Comparison of ENCODE assay signal across 13 cellular contexts in the genomic region with DNA sequence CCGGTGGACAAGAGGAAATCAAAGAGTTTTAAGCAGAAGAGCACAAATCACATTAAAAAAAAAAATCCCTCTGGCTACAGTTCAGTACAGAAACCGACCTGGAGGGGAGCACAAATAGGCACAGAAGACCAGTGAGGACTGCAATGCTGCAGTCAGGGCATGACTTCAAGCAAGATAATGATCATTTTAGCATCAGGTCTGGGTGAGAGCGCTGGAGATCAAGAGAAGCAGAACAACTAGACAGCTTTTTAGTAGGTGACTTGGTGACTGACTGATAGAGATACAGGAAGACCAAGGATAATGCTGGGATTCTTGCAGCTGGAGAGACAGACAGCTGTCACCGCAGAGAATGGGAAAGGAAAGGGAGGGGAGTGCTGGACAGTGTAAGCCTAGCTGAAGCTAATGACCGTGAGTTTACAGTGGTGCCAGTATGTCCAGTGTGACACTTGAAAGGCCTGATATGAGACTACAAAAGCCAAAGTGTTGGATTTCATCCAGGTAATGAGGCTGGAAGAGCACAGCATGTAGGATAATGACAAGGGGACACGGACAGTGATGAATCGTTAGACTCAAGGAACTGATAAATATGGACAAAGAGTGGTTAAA. TPM values are rescaled to one million over a fixed set of nuclear protein-coding genes. Genes with fewer than 3 reads are reported as not detected.
DNase-seq lines count a peak whose midpoint lies in the region; ATAC-seq, FAIRE-seq and TF ChIP-seq lines count a peak whose summit lies in the region.
"Had no signal": no experiment of that assay in that cellular context is flagged by ENCODE, and none has a peak within 500 bp of the region (broad histone marks: within the 10 kb centered on the region; RNA-seq: fewer than 3 reads in every experiment).

No MANE protein-coding gene starts in this region.

- no TSS peak for BruUV-seq in K562 (replicated peaks; lab: Mats Ljungman, UMichigan)

- H3K4me1 ChIP-seq in K562 (replicated peaks in 1 of 2; ENCODE audit: control insufficient read depth in 2 of 2, insufficient read depth in 2 of 2, low read length in 2 of 2), result peaks cover 2 to 17% of the 10 kb centered on the region in 2 experiments; a peak in 4 of 5 replicates
- H3K4me1 ChIP-seq in lower lobe of right lung, result peaks cover 73% of the 10 kb centered on the region
- peaks cover 47% of the 10 kb centered on the region for H3K4me1 ChIP-seq in CD4-positive, alpha-beta memory T cell (ENCODE audit: insufficient read depth, low read length)
- peaks cover 31% of the 10 kb centered on the region for H3K4me1 ChIP-seq in GM23338 (ENCODE audit: insufficient read depth)

- H3K4me3 ChIP-seq in K562 (no peak overlapping the region), lower lobe of right lung (no peak overlapping the region), GM23338 (no peak overlapping the region)
- no peak overlapping the region for H3K4me3 ChIP-seq in CD4-positive, alpha-beta memory T cell (ENCODE audit: low read length in 2 of 2)

- H4K20me1 ChIP-seq in K562 (replicated peaks; ENCODE audit: control insufficient read depth, insufficient read depth, low read length), result no peaks in the 10 kb centered on the region
- peaks cover 14% of the 10 kb centered on the region for H4K20me1 ChIP-seq in GM23338 (replicated peaks; ENCODE audit: insufficient read depth)

- no peaks in the 10 kb centered on the region for H3K9me3 Mint-ChIP-seq in CD4-positive, alpha-beta memory T cell
- H3K9me3 Mint-ChIP-seq in GM23338, result no peaks in the 10 kb centered on the region
- H3K9me3 Mint-ChIP-seq: natural killer cell, T-cell had no signal

- peak overlapping the region; percentile 24; the same call in 1 of the 2 replicates for H3K27ac ChIP-seq in C4-2B
- H3K27ac ChIP-seq in K562 (ENCODE audit: extremely low read depth, low read depth, low read length), result no peak overlapping the region
- peak overlapping the region; percentile 26 for H3K27ac ChIP-seq in lower lobe of right lung
- H3K27ac ChIP-seq in CD4-positive, alpha-beta memory T cell (ENCODE audit: low read depth, low read length), result no peak overlapping the region
- H3K27ac ChIP-seq in GM23338 (ENCODE audit: low read depth), result no peak overlapping the region

- no peak for TF ChIP-seq EP300 in K562 (IDR thresholded peaks at IDR 0.05; ENCODE audit: low read length)

- no peaks in the 10 kb centered on the region for H3K27me3 Mint-ChIP-seq in CD4-positive, alpha-beta memory T cell
- H3K27me3 Mint-ChIP-seq in GM23338 (ENCODE audit: insufficient read depth, low read depth, poor library complexity), result no peaks in the 10 kb centered on the region
- H3K27me3 Mint-ChIP-seq: T-cell had no signal

- peak overlapping the region in 1 of 8 donors; percentile 27 for H3K4me3 Mint-ChIP-seq in CD4-positive, alpha-beta memory T cell
- H3K4me3 Mint-ChIP-seq in GM23338, result no peak overlapping the region; the same call in 2 of the 3 replicates
- H3K4me3 Mint-ChIP-seq: natural killer cell, T-cell had no signal

- CTCF ChIA-PET in K562 (lab: Yijun Ruan, JAX; ENCODE audit: low intra/inter-chr PET ratio), result interaction anchor here (0.5 kb wide), 1 partner anchor 412 kb away, joined by 3 read pairs; no protein-coding TSS in a partner anchor
- CTCF ChIA-PET in CD4-positive, alpha-beta memory T cell (lab: Charles Lee; ENCODE audit: partially characterized antibody), result interaction anchor here (2.7 kb wide), 1 partner anchor 23 kb away, joined by 13 read pairs; no protein-coding TSS in a partner anchor

- no peak for TF ChIP-seq POLR2A in K562 (conservative IDR thresholded peaks at IDR 0.05)

- H3K4me1 Mint-ChIP-seq in CD4-positive, alpha-beta memory T cell, result peaks cover 30 to 49% (median 34%) of the 10 kb centered on the region in 4 donors
- H3K4me1 Mint-ChIP-seq in GM23338, result peaks cover 28% of the 10 kb centered on the region

- DNase-seq in NCI-H1930 (lab: John Stamatoyannopoulos, UW) (peak; percentile 56 to 70), K562 (ENCODE audit: extremely low read depth in 1 of 4, low spot score in 3 of 4) (peak in 1 of 4 experiments; percentile 26), lower lobe of right lung (no peak), GM23338 (ENCODE audit: low spot score) (no peak), GM20000 (ENCODE audit: low spot score) (no peak)
- DNase-seq in CD4-positive, alpha-beta memory T cell, result no peak
- DNase-seq: activated CD4-positive, alpha-beta T cell treated with anti-CD3 and anti-CD28 coated beads, Interleukin-2, amount 50 U/mL, for 48 hours; activated naive CD4-positive, alpha-beta T cell; natural killer cell; T-cell had no signal

- H3K4me2 ChIP-seq in K562 (ENCODE audit: insufficient read depth, low read length) (0 out of 2 replicates have a peak overlapping the region, but pooled peaks have one; percentile 12), GM23338 (no peak overlapping the region)

- intact Hi-C loops in K562 (cut with micrococcal nuclease), result no loop called here
- intact Hi-C loops in lower lobe of right lung (cut with DNase I), result no loop called here
- intact Hi-C loops in CD4-positive, alpha-beta memory T cell (cut with micrococcal nuclease), result no loop called here

- TF ChIP-seq CTCF in C4-2B (conservative IDR thresholded peaks at IDR 0.05), result no peak
- no peak for TF ChIP-seq CTCF in K562 (IDR thresholded peaks at IDR 0.05 in 2 of 3, conservative IDR thresholded peaks at IDR 0.05 in 1 of 3; ENCODE audit: insufficient read depth in 2 of 3, low read depth in 1 of 3, low read length in 3 of 3)
- TF ChIP-seq CTCF in lower lobe of right lung (IDR thresholded peaks at IDR 0.05), result no peak
- TF ChIP-seq CTCF in GM23338 (conservative IDR thresholded peaks at IDR 0.05; ENCODE audit: low read depth in 2 of 2), result no peak
- no peak for TF ChIP-seq CTCF in GM20000 (IDR thresholded peaks at IDR 0.05; ENCODE audit: extremely low read depth, missing control alignments)

- H3K9me2 ChIP-seq in GM23338 (ENCODE audit: insufficient read depth), result no peaks in the 10 kb centered on the region

- H3K79me2 ChIP-seq in K562 (ENCODE audit: control insufficient read depth, insufficient read depth, low read length) (peaks cover 46% of the 10 kb centered on the region), GM23338 (replicated peaks; ENCODE audit: insufficient read depth) (peaks cover 85% of the 10 kb centered on the region)

- ATAC-seq in K562 (peak; percentile 63), lower lobe of right lung (peak in 1 of 2 donors; percentile 66), HG03097 (IDR thresholded peaks at IDR 0.05; ENCODE audit: low FRiP score, unreplicated experiment) (no peak), GM23338 (no peak)
- ATAC-seq: natural killer cell, T-cell had no signal

- peaks cover 26 to 44% of the 10 kb centered on the region in 2 donors for H3K36me3 Mint-ChIP-seq in CD4-positive, alpha-beta memory T cell
- peaks cover 35% of the 10 kb centered on the region for H3K36me3 Mint-ChIP-seq in GM23338 (ENCODE audit: low read depth)
- H3K36me3 Mint-ChIP-seq: natural killer cell had no signal

- POLR2A ChIA-PET in K562 (lab: Yijun Ruan, JAX), result interaction anchor here (0.6 to 2.1 kb wide), 4 partner anchors 7 to 202 kb away, joined by 3 to 4 read pairs (median 4); a partner anchor contains a TSS
- POLR2A ChIA-PET in CD4-positive, alpha-beta memory T cell (lab: Charles Lee; ENCODE audit: partially characterized antibody), result no interaction called here

- H3F3A ChIP-seq in GM23338 (replicated peaks; ENCODE audit: low read depth), result no peaks in the 10 kb centered on the region

- peak overlapping the region in 2 of 7 donors; percentile 44 to 62 for H3K27ac Mint-ChIP-seq in CD4-positive, alpha-beta memory T cell
- no peak overlapping the region for H3K27ac Mint-ChIP-seq in GM23338

- H3K36me3 ChIP-seq in K562 (ENCODE audit: control insufficient read depth, insufficient read depth, low read length) (peaks cover 69% of the 10 kb centered on the region), lower lobe of right lung (peaks cover 36% of the 10 kb centered on the region), GM23338 (ENCODE audit: insufficient read depth) (peaks cover 8% of the 10 kb centered on the region; the same call in 1 of the 2 replicates)
- peaks cover 3% of the 10 kb centered on the region for H3K36me3 ChIP-seq in CD4-positive, alpha-beta memory T cell (ENCODE audit: insufficient read depth, low read length)

- in situ Hi-C loops in K562 (cut with MboI), result no loop called here

- H2AFZ ChIP-seq in K562 (ENCODE audit: low read depth, low read length) (no peak overlapping the region), GM23338 (no peak overlapping the region)

- no peak for FAIRE-seq in K562 (lab: Jason Lieb, UNC)
- FAIRE-seq: bronchial epithelial cell had no signal

- no peaks in the 10 kb centered on the region for H3K9me3 ChIP-seq in K562 (replicated peaks; ENCODE audit: control insufficient read depth, insufficient read depth, low read depth, low read length)
- H3K9me3 ChIP-seq in lower lobe of right lung, result no peaks in the 10 kb centered on the region
- no peaks in the 10 kb centered on the region for H3K9me3 ChIP-seq in CD4-positive, alpha-beta memory T cell (ENCODE audit: control insufficient read depth in 1 of 2, low read length in 2 of 2)

- H3K9ac ChIP-seq in K562 (ENCODE audit: insufficient read depth in 1 of 2, low read depth in 2 of 2, low read length in 2 of 2), result peak overlapping the region in 1 of 2 experiments; percentile 6; a peak in 1 of 4 replicates

- H3K9me1 ChIP-seq in K562 (ENCODE audit: control insufficient read depth, insufficient read depth, low read length), result no peaks in the 10 kb centered on the region

- 33% methylated on average over 7 of the region's 7 CpGs for WGBS in K562 (ENCODE audit: insufficient coverage, low coverage, missing lambda C conversion rate)

- TF ChIP-seq RAD21 in K562 (CRISPR knock-in tag; conservative IDR thresholded peaks at IDR 0.05 in 1 of 2, IDR thresholded peaks at IDR 0.05 in 1 of 2), result no peak

- no peaks in the 10 kb centered on the region for H3K27me3 ChIP-seq in K562 (ENCODE audit: control insufficient read depth in 2 of 2, insufficient read depth in 2 of 2, low read length in 2 of 2)
- no peaks in the 10 kb centered on the region for H3K27me3 ChIP-seq in lower lobe of right lung (ENCODE audit: low read depth)
- H3K27me3 ChIP-seq in CD4-positive, alpha-beta memory T cell (ENCODE audit: insufficient read depth, low read length), result no peaks in the 10 kb centered on the region
- no peaks in the 10 kb centered on the region for H3K27me3 ChIP-seq in GM23338 (ENCODE audit: insufficient read depth)

RNA-seq across cellular contexts. Expression of a gene that starts 5.6 kb away (rescaled TPM):
- total RNA-seq in K562 (2011; cell fraction: chromatin; rRNA removed; ENCODE audit: low replicate concordance), result 8.1 and 28.6 TPM in 2 replicates
- 4.5 and 6.7 TPM in 2 replicates for total RNA-seq in K562 (2011; cell fraction: nucleolus; rRNA removed)
- total RNA-seq in K562 (2011; cell fraction: nucleoplasm; rRNA removed), result 10.3 and 18.2 TPM in 2 replicates
- total RNA-seq in K562 (2014; rRNA removed) (12.1 and 14.5 TPM in 2 replicates), K562 (2014; rRNA removed; fragmentation: Illumina TruSeq; extraction: Trizol) (37.2 and 39.5 TPM in 2 replicates), K562 (2015; rRNA removed; fragmentation: Illumina TruSeq; extraction: Trizol) (22.6 and 24.5 TPM in 2 replicates), K562 (2021) (17.8 and 19.4 TPM in 2 replicates), lower lobe of right lung (31.2 TPM)
- polyA plus RNA-seq in K562 (2011; rRNA removed) (27.0 and 41.2 TPM in 2 replicates), K562 (2014; fragmentation: Illumina TruSeq; extraction: Trizol) (29.7 and 32.3 TPM in 2 replicates), K562 (2014; fragmentation: Nextera tagmentation; extraction: Ambion mirVana) (10 to 100 TPM; 47.4 to 51.5 TPM), K562 (2014; rRNA removed) (25.0 and 27.8 TPM in 2 replicates), GM23338 (2016; fragmentation: Nextera tagmentation; extraction: Ambion mirVana) (51.9 and 67.2 TPM in 2 replicates)
- 7.6 and 10.3 TPM in 2 replicates for polyA plus RNA-seq in K562 (2011; cell fraction: cytosol; rRNA removed)
- polyA plus RNA-seq in K562 (2011; cell fraction: nucleus; rRNA removed), result 10.5 and 14.1 TPM in 2 replicates
- 19.7 and 27.8 TPM in 2 replicates for polyA plus RNA-seq in K562 (2012)
- polyA minus RNA-seq in K562 (2011; rRNA and poly(A)+ RNA removed), result 33.7 and 34.1 TPM in 2 replicates
- 12.7 and 13.1 TPM in 2 replicates for polyA minus RNA-seq in K562 (2011; cell fraction: cytosol; rRNA and poly(A)+ RNA removed)
- polyA minus RNA-seq in K562 (2011; cell fraction: nucleus; rRNA and poly(A)+ RNA removed), result 8.6 and 13.9 TPM in 2 replicates
- 10 to 100 TPM; 29.9 to 32.5 TPM for total RNA-seq in CD4-positive, alpha-beta memory T cell
- 10 to 100 TPM; 38.7 to 39.0 TPM for polyA plus RNA-seq in CD4-positive, alpha-beta memory T cell
- 28.9 and 32.7 TPM in 2 replicates for total RNA-seq in GM23338 (2014; rRNA removed; shearing (Covaris generic))

Comparison
In these comparisons a context has a peak if more than half of its experiments do, and no peak if none do; other contexts are left out.
1. H3K27ac ChIP-seq: peak in C4-2B (single experiment) and lower lobe of right lung (single experiment); none in K562 (single experiment), CD4-positive, alpha-beta memory T cell (single experiment) and GM23338 (single experiment).
2. DNase-seq: peak in NCI-H1930 (2 of 2); none in lower lobe of right lung (single experiment), CD4-positive, alpha-beta memory T cell (0 of 5), GM23338 (single experiment) and GM20000 (single experiment).